In the genomic region with DNA sequence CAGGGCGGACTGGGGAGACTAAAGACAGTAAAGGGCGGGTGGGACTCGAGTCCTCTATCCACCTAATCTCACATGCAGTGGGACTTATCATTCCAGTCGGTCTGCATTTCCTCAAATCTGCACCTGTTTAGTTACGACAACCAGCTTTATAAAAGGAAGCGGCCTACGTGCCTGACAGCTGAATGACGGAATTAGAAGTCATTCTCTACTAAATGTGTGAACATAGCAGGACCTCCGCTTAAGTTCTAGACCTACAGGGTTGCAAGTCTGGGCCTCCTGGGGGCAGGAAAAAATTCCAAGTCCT, we compare ENCODE assay signal across 8 cellular contexts.
DNase-seq lines count a peak whose midpoint lies in the region; ATAC-seq and TF ChIP-seq lines count a peak whose summit lies in the region.

No MANE protein-coding gene starts in this region.

- peak overlapping the region; percentile 76 for H3K4me3 Mint-ChIP-seq in activated CD4-positive, alpha-beta memory T cell treated with anti-CD3 and anti-CD28 coated beads for 36 hours

- H3K27me3 ChIP-seq in right atrium auricular region: no peaks in the 10 kb centered on the region

- CTCF ChIA-PET in activated CD4-positive, alpha-beta memory T cell treated with anti-CD3 and anti-CD28 coated beads for 36 hours (lab: Charles Lee): interaction anchor here (0.7 to 1.6 kb wide), 7 partner anchors 8 to 263 kb away, joined by 3 to 8 read pairs (median 3); no protein-coding TSS in a partner anchor

- ATAC-seq in GM21825 (IDR thresholded peaks at IDR 0.05; ENCODE audit: unreplicated experiment) (peak; percentile 5), GM18907 (IDR thresholded peaks at IDR 0.05; ENCODE audit: unreplicated experiment) (no peak), HG03135 (IDR thresholded peaks at IDR 0.05; ENCODE audit: unreplicated experiment) (no peak)

- no peaks in the 10 kb centered on the region for H3K9me3 ChIP-seq in right atrium auricular region

- H3K27ac ChIP-seq in right atrium auricular region: peak overlapping the region; percentile 94 to 97

- peaks cover 11% of the 10 kb centered on the region for H3K27me3 Mint-ChIP-seq in activated CD4-positive, alpha-beta memory T cell treated with anti-CD3 and anti-CD28 coated beads for 36 hours

- no peaks in the 10 kb centered on the region for H3K9me3 Mint-ChIP-seq in activated CD4-positive, alpha-beta memory T cell treated with anti-CD3 and anti-CD28 coated beads for 36 hours

- H3K36me3 ChIP-seq in right atrium auricular region: no peaks in the 10 kb centered on the region

- no peaks in the 10 kb centered on the region for H3K36me3 Mint-ChIP-seq in activated CD4-positive, alpha-beta memory T cell treated with anti-CD3 and anti-CD28 coated beads for 36 hours

- no peak overlapping the region for H3K27ac Mint-ChIP-seq in activated CD4-positive, alpha-beta memory T cell treated with anti-CD3 and anti-CD28 coated beads for 36 hours

- H3K4me1 ChIP-seq in right atrium auricular region: peaks cover 0 to 42% of the 10 kb centered on the region in 2 donors

- POLR2A ChIA-PET in activated CD4-positive, alpha-beta memory T cell treated with anti-CD3 and anti-CD28 coated beads for 36 hours (lab: Charles Lee): interaction anchor here (1.2 kb wide), 1 partner anchor 47 kb away, joined by 3 read pairs; no protein-coding TSS in a partner anchor

- peaks cover 8% of the 10 kb centered on the region for H3K4me1 Mint-ChIP-seq in activated CD4-positive, alpha-beta memory T cell treated with anti-CD3 and anti-CD28 coated beads for 36 hours (ENCODE audit: low read depth)

- no peak for TF ChIP-seq CTCF in right atrium auricular region (IDR thresholded peaks at IDR 0.05)

- intact Hi-C loops in activated CD4-positive, alpha-beta memory T cell treated with anti-CD3 and anti-CD28 coated beads for 36 hours (cut with micrococcal nuclease): loop anchor here (1.0 to 5.0 kb wide), 2 partner anchors 16 to 43 kb away; no protein-coding TSS in a partner anchor

- DNase-seq in activated CD4-positive, alpha-beta memory T cell treated with anti-CD3 and anti-CD28 coated beads for 36 hours: no peak
- no peak for DNase-seq in right atrium auricular region (ENCODE audit: low spot score)
- no peak for DNase-seq in skeletal muscle cell (ENCODE audit: low read depth)
- DNase-seq in Kasumi-1 (lab: John Stamatoyannopoulos, UW): no peak
- DNase-seq in NCI-H1436 (lab: John Stamatoyannopoulos, UW): no peak

- H3K4me3 ChIP-seq in right atrium auricular region: peak overlapping the region; percentile 48 to 63
- H3K4me3 ChIP-seq in skeletal muscle cell (ENCODE audit: low read depth, low read length): peak overlapping the region; percentile 54
